In genomic region chr7:38211486-38211885, GRCh38 we compare ENCODE assay signal across 2 cellular contexts.
TF ChIP-seq lines count a peak whose summit lies in the region.

No MANE protein-coding gene starts in this region.

TF ChIP-seq in IMR-90, 13 proteins besides CTCF, POLR2A, EP300 and RAD21:
- TF ChIP-seq NFE2L2 (IDR thresholded peaks at IDR 0.05; ENCODE audit: low read depth, low read length): no peak

TF ChIP-seq in H1, 55 proteins besides CTCF, POLR2A, EP300 and RAD21:
- TF ChIP-seq RFX5 (IDR thresholded peaks at IDR 0.05; ENCODE audit: borderline replicate concordance, low read depth, low read length) (no peak), SRF (IDR thresholded peaks at IDR 0.05; ENCODE audit: low read depth, low read length) (no peak), TBP (IDR thresholded peaks at IDR 0.05; ENCODE audit: low read depth, low read length) (no peak), BACH1 (IDR thresholded peaks at IDR 0.05; ENCODE audit: low read length) (no peak), POLR2AphosphoS5 (IDR thresholded peaks at IDR 0.05; ENCODE audit: low read depth, low read length) (no peak), SP1 (IDR thresholded peaks at IDR 0.05; ENCODE audit: low read depth, low read length) (no peak), EGR1 (IDR thresholded peaks at IDR 0.05; ENCODE audit: borderline replicate concordance, low read depth, low read length) (no peak), RBBP5 (IDR thresholded peaks at IDR 0.05; ENCODE audit: borderline replicate concordance, low read depth, low read length) (no peak)
